In the genomic region with DNA sequence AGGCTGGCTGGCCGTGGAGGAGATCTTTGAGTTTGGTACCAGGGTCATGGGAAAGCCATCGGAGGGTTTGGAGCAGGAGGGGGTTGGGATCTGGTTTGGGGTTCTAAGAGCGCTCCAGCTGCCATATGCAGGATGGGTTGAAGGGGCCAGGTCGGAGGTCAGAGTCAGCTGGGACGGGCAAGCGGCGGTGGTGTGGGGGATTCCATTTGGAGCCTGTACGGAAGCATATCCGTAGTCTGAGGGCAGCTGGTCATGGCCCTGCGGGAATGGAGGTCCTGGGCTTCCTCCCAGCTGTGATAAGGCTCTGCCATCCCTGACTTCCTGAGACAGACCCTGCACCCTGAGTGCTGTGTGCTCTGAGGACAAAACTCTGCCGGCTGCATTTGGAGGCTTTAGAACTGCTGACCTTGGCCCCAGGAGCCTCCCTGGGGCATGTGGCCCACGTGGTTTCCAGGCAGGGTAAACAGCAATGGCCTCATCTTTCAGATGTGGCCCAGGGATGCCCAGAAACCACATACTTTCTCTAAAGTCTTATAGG, we compare ENCODE assay signal across 18 cellular contexts. TPM values are rescaled to one million over a fixed set of nuclear protein-coding genes. Genes with fewer than 3 reads are reported as not detected.
DNase-seq lines count a peak whose midpoint lies in the region; ATAC-seq and TF ChIP-seq lines count a peak whose summit lies in the region.
"Had no signal": no experiment of that assay in that cellular context is flagged by ENCODE, and none has a peak within 500 bp of the region (broad histone marks: within the 10 kb centered on the region; RNA-seq: fewer than 3 reads in every experiment).

No MANE protein-coding gene starts in this region.

- TF ChIP-seq CTCF in WTC11 (IDR thresholded peaks at IDR 0.05) (no peak), right lobe of liver (IDR thresholded peaks at IDR 0.05) (no peak), spleen (IDR thresholded peaks at IDR 0.05 in 8 of 11, conservative IDR thresholded peaks at IDR 0.05 in 3 of 11) (no peak), lower leg skin (IDR thresholded peaks at IDR 0.05) (no peak)

- H3K27ac Mint-ChIP-seq in WTC11: no peak overlapping the region

- no peaks in the 10 kb centered on the region for H3K27me3 Mint-ChIP-seq in WTC11 (ENCODE audit: low read depth)

- intact Hi-C loops in cardiac septum (cut with DNase I) (no loop called here), right lobe of liver (cut with DNase I) (no loop called here), spleen (cut with DNase I; ENCODE audit: low total_unique reads) (no loop called here), lower leg skin (cut with DNase I; ENCODE audit: low total_unique reads) (loop anchor here (10.0 kb wide), 1 partner anchor 370 kb away; no protein-coding TSS in a partner anchor)

- H3K36me3 Mint-ChIP-seq in WTC11: no peaks in the 10 kb centered on the region
- H3K36me3 Mint-ChIP-seq: CD14-positive monocyte had no signal

- H3K9me3 ChIP-seq in right lobe of liver (no peaks in the 10 kb centered on the region), spleen (no peaks in the 10 kb centered on the region)
- H3K9me3 ChIP-seq: SJSA1 had no signal

- no peak overlapping the region for H3K4me3 Mint-ChIP-seq in WTC11

- H3K27ac ChIP-seq in right lobe of liver: no peak overlapping the region
- H3K27ac ChIP-seq in spleen: peak overlapping the region in 2 of 8 donors; percentile 20 to 23
- H3K27ac ChIP-seq: RWPE1, SJSA1 had no signal

- H3K4me3 ChIP-seq in right lobe of liver (no peak overlapping the region), spleen (no peak overlapping the region), lower leg skin (ENCODE audit: low read depth, poor library complexity, severe bottlenecking) (no peak overlapping the region)
- H3K4me3 ChIP-seq: SJSA1 had no signal

- H3K4me1 ChIP-seq in right lobe of liver (no peaks in the 10 kb centered on the region), spleen (peaks cover 0 to 20% (median 2%) of the 10 kb centered on the region in 6 donors)
- H3K4me1 ChIP-seq: SJSA1 had no signal

- ATAC-seq in WTC11: peak; percentile 16
- peak; percentile 47 to 67 (median 53) for ATAC-seq in right lobe of liver
- ATAC-seq: PC-3 had no signal

- no peaks in the 10 kb centered on the region for H3K27me3 ChIP-seq in right lobe of liver
- H3K27me3 ChIP-seq in spleen (replicated peaks in 1 of 7): peaks cover 0 to 11% (median 0%) of the 10 kb centered on the region in 7 donors

- POLR2A ChIA-PET in WTC11 (lab: Charles Lee): no interaction called here

- WGBS in right lobe of liver (ENCODE audit: insufficient coverage, low coverage, low lambda C conversion rate, missing lambda C conversion rate): 29% methylated on average over 3 of the region's 12 CpGs
- 48 to 62% (median 57%) methylated on average over 9 to 12 of the region's 12 CpGs for WGBS in spleen, 5 donors
- 59 to 68% methylated on average over 11 to 12 of the region's 12 CpGs for WGBS in lower leg skin, 2 donors

- no peaks in the 10 kb centered on the region for H3K4me1 Mint-ChIP-seq in WTC11
- H3K4me1 Mint-ChIP-seq: CD14-positive monocyte had no signal

- no peaks in the 10 kb centered on the region for H3K9me3 Mint-ChIP-seq in WTC11

- H3K36me3 ChIP-seq in right lobe of liver (no peaks in the 10 kb centered on the region), spleen (peaks cover 0 to 10% (median 0%) of the 10 kb centered on the region in 6 donors)
- H3K36me3 ChIP-seq: SJSA1 had no signal

- TF ChIP-seq POLR2A in right lobe of liver (IDR thresholded peaks at IDR 0.05): no peak
- TF ChIP-seq POLR2A in spleen (IDR thresholded peaks at IDR 0.05): no peak
- no peak for TF ChIP-seq POLR2A in lower leg skin (IDR thresholded peaks at IDR 0.05)

- DNase-seq in WTC11 (ENCODE audit: low spot score) (no peak), cardiac septum (ENCODE audit: low spot score) (peak; percentile 26), right lobe of liver (no peak), spleen (peak; percentile 76), SKM-1 treated with dmso at 0.1 percent for 144 hours (lab: John Stamatoyannopoulos, UW; ENCODE audit: unreplicated experiment) (no peak), lower leg skin (ENCODE audit: low spot score in 2 of 2) (no peak), NCI-H345 (lab: John Stamatoyannopoulos, UW) (no peak)
- DNase-seq in activated T-cell treated with anti-CD3 and anti-CD28 coated beads, Interleukin-2, amount 50 U/mL, for 48 hours: no peak
- DNase-seq: DMS79, NCI-H1417 treated with DMSO at 0.1 percent for 48 hours, NCI-H187 treated with DMSO at 0.1 percent for 48 hours, NCI-H226, NCI-H526, PC-3 had no signal

- CTCF ChIA-PET in WTC11 (lab: Charles Lee): no interaction called here

TF ChIP-seq in WTC11, 78 proteins besides CTCF, POLR2A, EP300 and RAD21:
- TF ChIP-seq GABPB1 (CRISPR knock-in tag; IDR thresholded peaks at IDR 0.05) (peak; percentile 68; the same call in 1 of the 2 replicates), ZNF219 (CRISPR knock-in tag; IDR thresholded peaks at IDR 0.05; ENCODE audit: borderline replicate concordance) (no peak), NFYB (CRISPR knock-in tag; conservative IDR thresholded peaks at IDR 0.05; ENCODE audit: low read depth) (no peak), JAZF1 (CRISPR knock-in tag; IDR thresholded peaks at IDR 0.05) (no peak)
- TF ChIP-seq, protein P1, sequence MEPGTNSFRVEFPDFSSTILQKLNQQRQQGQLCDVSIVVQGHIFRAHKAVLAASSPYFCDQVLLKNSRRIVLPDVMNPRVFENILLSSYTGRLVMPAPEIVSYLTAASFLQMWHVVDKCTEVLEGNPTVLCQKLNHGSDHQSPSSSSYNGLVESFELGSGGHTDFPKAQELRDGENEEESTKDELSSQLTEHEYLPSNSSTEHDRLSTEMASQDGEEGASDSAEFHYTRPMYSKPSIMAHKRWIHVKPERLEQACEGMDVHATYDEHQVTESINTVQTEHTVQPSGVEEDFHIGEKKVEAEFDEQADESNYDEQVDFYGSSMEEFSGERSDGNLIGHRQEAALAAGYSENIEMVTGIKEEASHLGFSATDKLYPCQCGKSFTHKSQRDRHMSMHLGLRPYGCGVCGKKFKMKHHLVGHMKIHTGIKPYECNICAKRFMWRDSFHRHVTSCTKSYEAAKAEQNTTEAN (CRISPR knock-in tag; IDR thresholded peaks at IDR 0.05): no peak
- TF ChIP-seq, protein P2, sequence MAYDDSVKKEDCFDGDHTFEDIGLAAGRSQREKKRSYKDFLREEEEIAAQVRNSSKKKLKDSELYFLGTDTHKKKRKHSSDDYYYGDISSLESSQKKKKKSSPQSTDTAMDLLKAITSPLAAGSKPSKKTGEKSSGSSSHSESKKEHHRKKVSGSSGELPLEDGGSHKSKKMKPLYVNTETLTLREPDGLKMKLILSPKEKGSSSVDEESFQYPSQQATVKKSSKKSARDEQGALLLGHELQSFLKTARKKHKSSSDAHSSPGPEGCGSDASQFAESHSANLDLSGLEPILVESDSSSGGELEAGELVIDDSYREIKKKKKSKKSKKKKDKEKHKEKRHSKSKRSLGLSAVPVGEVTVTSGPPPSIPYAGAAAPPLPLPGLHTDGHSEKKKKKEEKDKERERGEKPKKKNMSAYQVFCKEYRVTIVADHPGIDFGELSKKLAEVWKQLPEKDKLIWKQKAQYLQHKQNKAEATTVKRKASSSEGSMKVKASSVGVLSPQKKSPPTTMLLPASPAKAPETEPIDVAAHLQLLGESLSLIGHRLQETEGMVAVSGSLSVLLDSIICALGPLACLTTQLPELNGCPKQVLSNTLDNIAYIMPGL (CRISPR knock-in tag; IDR thresholded peaks at IDR 0.05): no peak
- TF ChIP-seq, protein P3, sequence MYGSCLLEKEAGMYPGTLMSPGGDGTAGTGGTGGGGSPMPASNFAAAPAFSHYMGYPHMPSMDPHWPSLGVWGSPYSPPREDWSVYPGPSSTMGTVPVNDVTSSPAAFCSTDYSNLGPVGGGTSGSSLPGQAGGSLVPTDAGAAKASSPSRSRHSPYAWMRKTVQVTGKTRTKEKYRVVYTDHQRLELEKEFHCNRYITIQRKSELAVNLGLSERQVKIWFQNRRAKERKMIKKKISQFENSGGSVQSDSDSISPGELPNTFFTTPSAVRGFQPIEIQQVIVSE (CRISPR knock-in tag; IDR thresholded peaks at IDR 0.05; ENCODE audit: borderline replicate concordance): no peak

RNA-seq across cellular contexts. Expression of a gene that starts 46.5 kb away (rescaled TPM):
- total RNA-seq in WTC11 (2021) (2.4 to 4.3 TPM (median 2.8 TPM) in 3 replicates), cardiac septum (not detected), right lobe of liver (under 1 TPM in 4 of 6 experiments, not detected in 2; 0.18 to 0.51 (median 0.32) TPM), spleen (1 to 10 TPM in 5 of 7 donors, under 1 TPM in 2; 0.60 to 8.1 (median 1.9) TPM), lower leg skin (100 to 1,000 TPM in 1 of 4 donors, 10 to 100 TPM in 3; 51.7 to 133 (median 57.7) TPM)
- polyA plus RNA-seq in spleen: under 1 TPM; 0.09 to 0.35 (median 0.11) TPM
- total RNA-seq: H4, SJSA1 had no signal
- polyA plus RNA-seq: CD14-positive monocyte had no signal

Comparison
In these comparisons a context has a peak if more than half of its experiments do, and no peak if none do; other contexts are left out.
1. DNase-seq: peak in cardiac septum (single experiment) and spleen (single experiment); none in WTC11 (single experiment), right lobe of liver (0 of 3), SKM-1 treated with dmso at 0.1 percent for 144 hours (single experiment), lower leg skin (0 of 2), NCI-H345 (single experiment) and activated T-cell treated with anti-CD3 and anti-CD28 coated beads, Interleukin-2, amount 50 U/mL, for 48 hours (0 of 2).